ENCODE assay signal across 1 cellular context in the genomic region with DNA sequence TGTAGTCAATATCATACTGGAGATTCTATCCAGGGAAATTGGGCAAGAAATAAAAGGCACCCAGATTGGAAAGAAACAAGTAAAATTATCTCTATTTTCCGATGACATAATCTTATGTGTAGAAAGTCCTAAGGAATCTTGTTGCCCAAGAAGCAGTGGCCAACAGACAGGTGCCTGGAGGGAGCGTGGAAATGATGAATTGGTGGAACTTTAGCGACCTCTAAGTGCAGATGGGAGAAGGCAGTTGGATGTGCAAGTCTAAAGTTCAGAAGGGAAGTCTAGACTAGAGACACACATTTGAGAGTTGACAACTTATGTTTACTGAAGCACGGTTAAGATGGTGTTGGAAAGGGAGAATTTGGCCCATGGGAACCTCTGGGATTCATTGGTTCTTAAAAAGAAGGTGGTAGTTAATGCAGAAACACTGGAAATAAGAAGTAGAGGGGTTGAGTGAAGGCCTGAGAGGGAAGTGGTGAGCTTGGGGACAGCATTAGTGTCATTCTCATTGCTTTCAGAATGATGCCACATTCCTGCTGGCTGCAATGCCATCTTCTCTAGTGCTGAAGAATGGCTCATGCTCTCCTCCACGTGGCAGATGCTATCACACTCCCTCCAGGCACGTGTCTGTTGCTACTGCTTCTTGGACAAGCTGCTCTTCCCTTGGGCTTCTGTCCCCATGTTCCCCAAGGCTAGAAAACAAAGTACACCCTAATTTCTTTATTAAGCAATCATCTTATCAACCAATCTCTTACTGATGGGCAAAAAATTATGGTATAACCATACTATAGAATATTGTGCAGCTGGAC.
TF ChIP-seq lines count a peak whose summit lies in the region.

No MANE protein-coding gene starts in this region.

TF ChIP-seq in HepG2, 621 proteins besides CTCF, POLR2A, EP300 and RAD21 (continued from another document):
- TF ChIP-seq, protein P1, sequence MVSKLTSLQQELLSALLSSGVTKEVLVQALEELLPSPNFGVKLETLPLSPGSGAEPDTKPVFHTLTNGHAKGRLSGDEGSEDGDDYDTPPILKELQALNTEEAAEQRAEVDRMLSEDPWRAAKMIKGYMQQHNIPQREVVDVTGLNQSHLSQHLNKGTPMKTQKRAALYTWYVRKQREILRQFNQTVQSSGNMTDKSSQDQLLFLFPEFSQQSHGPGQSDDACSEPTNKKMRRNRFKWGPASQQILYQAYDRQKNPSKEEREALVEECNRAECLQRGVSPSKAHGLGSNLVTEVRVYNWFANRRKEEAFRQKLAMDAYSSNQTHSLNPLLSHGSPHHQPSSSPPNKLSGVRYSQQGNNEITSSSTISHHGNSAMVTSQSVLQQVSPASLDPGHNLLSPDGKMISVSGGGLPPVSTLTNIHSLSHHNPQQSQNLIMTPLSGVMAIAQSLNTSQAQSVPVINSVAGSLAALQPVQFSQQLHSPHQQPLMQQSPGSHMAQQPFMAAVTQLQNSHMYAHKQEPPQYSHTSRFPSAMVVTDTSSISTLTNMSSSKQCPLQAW (CRISPR knock-in tag; IDR thresholded peaks at IDR 0.05), result 0 out of 2 replicates have a peak, but pooled peaks have one; percentile 8
- no peak for TF ChIP-seq PTBP1 (IDR thresholded peaks at IDR 0.05; ENCODE audit: low read depth, low read length, poor library complexity, severe bottlenecking)
- TF ChIP-seq, protein P2, sequence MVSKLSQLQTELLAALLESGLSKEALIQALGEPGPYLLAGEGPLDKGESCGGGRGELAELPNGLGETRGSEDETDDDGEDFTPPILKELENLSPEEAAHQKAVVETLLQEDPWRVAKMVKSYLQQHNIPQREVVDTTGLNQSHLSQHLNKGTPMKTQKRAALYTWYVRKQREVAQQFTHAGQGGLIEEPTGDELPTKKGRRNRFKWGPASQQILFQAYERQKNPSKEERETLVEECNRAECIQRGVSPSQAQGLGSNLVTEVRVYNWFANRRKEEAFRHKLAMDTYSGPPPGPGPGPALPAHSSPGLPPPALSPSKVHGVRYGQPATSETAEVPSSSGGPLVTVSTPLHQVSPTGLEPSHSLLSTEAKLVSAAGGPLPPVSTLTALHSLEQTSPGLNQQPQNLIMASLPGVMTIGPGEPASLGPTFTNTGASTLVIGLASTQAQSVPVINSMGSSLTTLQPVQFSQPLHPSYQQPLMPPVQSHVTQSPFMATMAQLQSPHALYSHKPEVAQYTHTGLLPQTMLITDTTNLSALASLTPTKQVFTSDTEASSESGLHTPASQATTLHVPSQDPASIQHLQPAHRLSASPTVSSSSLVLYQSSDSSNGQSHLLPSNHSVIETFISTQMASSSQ (IDR thresholded peaks at IDR 0.05; ENCODE audit: low read depth), result no peak
- TF ChIP-seq, protein P2 (CRISPR knock-in tag; IDR thresholded peaks at IDR 0.05; ENCODE audit: borderline replicate concordance), result no peak
- 0 out of 2 replicates have a peak, but pooled peaks have one; percentile 35 for TF ChIP-seq HMG20A (CRISPR knock-in tag; IDR thresholded peaks at IDR 0.05; ENCODE audit: borderline replicate concordance)
- TF ChIP-seq FOXP1 (IDR thresholded peaks at IDR 0.05), result no peak
- TF ChIP-seq FOXP1 (CRISPR knock-in tag; IDR thresholded peaks at IDR 0.05), result no peak
- TF ChIP-seq RXRB (CRISPR knock-in tag; IDR thresholded peaks at IDR 0.05; ENCODE audit: borderline replicate concordance), result no peak
- 0 out of 2 replicates have a peak, but pooled peaks have one; percentile 36 for TF ChIP-seq ELF3 (CRISPR knock-in tag; IDR thresholded peaks at IDR 0.05)
- TF ChIP-seq NCOR1 (IDR thresholded peaks at IDR 0.05; ENCODE audit: borderline replicate concordance, low read length), result 0 out of 2 replicates have a peak, but pooled peaks have one; percentile 8
- peak; percentile 80 for TF ChIP-seq STAG1 (CRISPR knock-in tag; IDR thresholded peaks at IDR 0.05)
- no peak for TF ChIP-seq SYNCRIP (IDR thresholded peaks at IDR 0.05; ENCODE audit: insufficient read depth, low read depth, low read length)
- peak; percentile 31; the same call in 1 of the 2 replicates for TF ChIP-seq GATAD2A (CRISPR knock-in tag; IDR thresholded peaks at IDR 0.05)
- TF ChIP-seq ATF7 (IDR thresholded peaks at IDR 0.05), result peak; percentile 42
- TF ChIP-seq ATF7 (CRISPR knock-in tag; IDR thresholded peaks at IDR 0.05), result no peak
- TF ChIP-seq ZNF614 (CRISPR knock-in tag; IDR thresholded peaks at IDR 0.05; ENCODE audit: borderline replicate concordance), result no peak
- TF ChIP-seq FIP1L1 (IDR thresholded peaks at IDR 0.05; ENCODE audit: borderline replicate concordance, insufficient read depth, low read depth, low read length), result no peak
- TF ChIP-seq, protein P3, sequence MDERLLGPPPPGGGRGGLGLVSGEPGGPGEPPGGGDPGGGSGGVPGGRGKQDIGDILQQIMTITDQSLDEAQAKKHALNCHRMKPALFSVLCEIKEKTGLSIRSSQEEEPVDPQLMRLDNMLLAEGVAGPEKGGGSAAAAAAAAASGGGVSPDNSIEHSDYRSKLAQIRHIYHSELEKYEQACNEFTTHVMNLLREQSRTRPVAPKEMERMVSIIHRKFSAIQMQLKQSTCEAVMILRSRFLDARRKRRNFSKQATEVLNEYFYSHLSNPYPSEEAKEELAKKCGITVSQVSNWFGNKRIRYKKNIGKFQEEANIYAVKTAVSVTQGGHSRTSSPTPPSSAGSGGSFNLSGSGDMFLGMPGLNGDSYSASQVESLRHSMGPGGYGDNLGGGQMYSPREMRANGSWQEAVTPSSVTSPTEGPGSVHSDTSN (CRISPR knock-in tag; IDR thresholded peaks at IDR 0.05), result no peak
- TF ChIP-seq, protein P4, sequence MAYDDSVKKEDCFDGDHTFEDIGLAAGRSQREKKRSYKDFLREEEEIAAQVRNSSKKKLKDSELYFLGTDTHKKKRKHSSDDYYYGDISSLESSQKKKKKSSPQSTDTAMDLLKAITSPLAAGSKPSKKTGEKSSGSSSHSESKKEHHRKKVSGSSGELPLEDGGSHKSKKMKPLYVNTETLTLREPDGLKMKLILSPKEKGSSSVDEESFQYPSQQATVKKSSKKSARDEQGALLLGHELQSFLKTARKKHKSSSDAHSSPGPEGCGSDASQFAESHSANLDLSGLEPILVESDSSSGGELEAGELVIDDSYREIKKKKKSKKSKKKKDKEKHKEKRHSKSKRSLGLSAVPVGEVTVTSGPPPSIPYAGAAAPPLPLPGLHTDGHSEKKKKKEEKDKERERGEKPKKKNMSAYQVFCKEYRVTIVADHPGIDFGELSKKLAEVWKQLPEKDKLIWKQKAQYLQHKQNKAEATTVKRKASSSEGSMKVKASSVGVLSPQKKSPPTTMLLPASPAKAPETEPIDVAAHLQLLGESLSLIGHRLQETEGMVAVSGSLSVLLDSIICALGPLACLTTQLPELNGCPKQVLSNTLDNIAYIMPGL (CRISPR knock-in tag; IDR thresholded peaks at IDR 0.05; ENCODE audit: borderline replicate concordance in 1 of 2, low read depth in 1 of 2), result peak; percentile 33 to 57; a peak in 2 of 4 replicates
- no peak for TF ChIP-seq ZNF530 (CRISPR knock-in tag; IDR thresholded peaks at IDR 0.05; ENCODE audit: low read depth)
- TF ChIP-seq MXI1 (IDR thresholded peaks at IDR 0.05; ENCODE audit: borderline replicate concordance, low read depth, low read length), result 0 out of 3 replicates have a peak, but pooled peaks have one; percentile 22
- TF ChIP-seq, protein P5, sequence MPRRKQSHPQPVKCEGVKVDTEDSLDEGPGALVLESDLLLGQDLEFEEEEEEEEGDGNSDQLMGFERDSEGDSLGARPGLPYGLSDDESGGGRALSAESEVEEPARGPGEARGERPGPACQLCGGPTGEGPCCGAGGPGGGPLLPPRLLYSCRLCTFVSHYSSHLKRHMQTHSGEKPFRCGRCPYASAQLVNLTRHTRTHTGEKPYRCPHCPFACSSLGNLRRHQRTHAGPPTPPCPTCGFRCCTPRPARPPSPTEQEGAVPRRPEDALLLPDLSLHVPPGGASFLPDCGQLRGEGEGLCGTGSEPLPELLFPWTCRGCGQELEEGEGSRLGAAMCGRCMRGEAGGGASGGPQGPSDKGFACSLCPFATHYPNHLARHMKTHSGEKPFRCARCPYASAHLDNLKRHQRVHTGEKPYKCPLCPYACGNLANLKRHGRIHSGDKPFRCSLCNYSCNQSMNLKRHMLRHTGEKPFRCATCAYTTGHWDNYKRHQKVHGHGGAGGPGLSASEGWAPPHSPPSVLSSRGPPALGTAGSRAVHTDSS (CRISPR knock-in tag; conservative IDR thresholded peaks at IDR 0.05), result no peak
- TF ChIP-seq SOX13 (IDR thresholded peaks at IDR 0.05), result no peak
- 0 out of 4 replicates have a peak, but pooled peaks of 1 of the 2 experiments have one; percentile 5 for TF ChIP-seq SOX13 (CRISPR knock-in tag; conservative IDR thresholded peaks at IDR 0.05 in 1 of 2, IDR thresholded peaks at IDR 0.05 in 1 of 2)
